Comparison of ENCODE assay signal across 1 cellular context in the genomic region with DNA sequence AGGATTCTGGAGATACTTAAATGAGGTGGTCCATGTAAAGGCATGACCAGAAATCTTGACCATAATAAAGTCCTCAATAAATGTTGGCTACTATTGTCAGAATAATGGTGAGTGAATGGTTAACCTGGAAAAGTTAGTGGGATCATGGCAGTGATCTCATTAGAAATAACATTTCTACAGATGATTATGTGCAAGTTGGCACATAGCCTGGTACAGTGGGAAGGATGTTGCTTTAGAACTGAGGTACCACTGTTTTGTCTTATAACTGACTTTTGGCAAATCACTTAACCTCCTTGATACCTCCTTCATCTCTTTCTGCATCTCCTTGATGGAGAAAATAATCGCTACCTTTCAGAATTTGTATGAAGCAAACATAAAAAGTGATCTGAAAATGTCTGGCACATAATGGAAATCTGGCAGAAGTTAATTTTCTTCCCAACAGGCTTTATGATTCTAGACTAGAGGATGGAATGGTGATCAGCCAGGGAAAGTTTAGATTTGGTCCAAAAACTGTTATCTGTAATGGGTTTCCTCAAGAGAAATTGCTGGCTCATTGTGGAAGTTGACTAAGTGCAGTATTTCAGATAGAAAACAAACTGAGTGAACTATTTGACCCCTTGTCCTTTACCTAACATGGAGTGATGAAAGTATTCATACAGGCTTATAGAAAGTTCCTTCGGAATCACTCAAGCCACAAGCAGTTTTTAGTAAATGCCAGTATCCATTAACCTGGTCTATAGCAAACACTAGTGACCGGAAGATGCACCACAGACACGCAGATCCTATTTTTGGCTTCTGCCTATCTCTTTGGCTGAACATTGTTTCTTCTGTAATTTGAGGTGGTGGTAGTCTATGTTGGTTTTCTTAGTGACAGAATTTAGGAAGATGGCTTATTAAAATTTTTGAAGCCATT.
TF ChIP-seq lines count a peak whose summit lies in the region.

No MANE protein-coding gene starts in this region.

TF ChIP-seq in GM12878, 131 proteins besides CTCF, POLR2A, EP300 and RAD21 (continued from another document):
- TF ChIP-seq, protein P1, sequence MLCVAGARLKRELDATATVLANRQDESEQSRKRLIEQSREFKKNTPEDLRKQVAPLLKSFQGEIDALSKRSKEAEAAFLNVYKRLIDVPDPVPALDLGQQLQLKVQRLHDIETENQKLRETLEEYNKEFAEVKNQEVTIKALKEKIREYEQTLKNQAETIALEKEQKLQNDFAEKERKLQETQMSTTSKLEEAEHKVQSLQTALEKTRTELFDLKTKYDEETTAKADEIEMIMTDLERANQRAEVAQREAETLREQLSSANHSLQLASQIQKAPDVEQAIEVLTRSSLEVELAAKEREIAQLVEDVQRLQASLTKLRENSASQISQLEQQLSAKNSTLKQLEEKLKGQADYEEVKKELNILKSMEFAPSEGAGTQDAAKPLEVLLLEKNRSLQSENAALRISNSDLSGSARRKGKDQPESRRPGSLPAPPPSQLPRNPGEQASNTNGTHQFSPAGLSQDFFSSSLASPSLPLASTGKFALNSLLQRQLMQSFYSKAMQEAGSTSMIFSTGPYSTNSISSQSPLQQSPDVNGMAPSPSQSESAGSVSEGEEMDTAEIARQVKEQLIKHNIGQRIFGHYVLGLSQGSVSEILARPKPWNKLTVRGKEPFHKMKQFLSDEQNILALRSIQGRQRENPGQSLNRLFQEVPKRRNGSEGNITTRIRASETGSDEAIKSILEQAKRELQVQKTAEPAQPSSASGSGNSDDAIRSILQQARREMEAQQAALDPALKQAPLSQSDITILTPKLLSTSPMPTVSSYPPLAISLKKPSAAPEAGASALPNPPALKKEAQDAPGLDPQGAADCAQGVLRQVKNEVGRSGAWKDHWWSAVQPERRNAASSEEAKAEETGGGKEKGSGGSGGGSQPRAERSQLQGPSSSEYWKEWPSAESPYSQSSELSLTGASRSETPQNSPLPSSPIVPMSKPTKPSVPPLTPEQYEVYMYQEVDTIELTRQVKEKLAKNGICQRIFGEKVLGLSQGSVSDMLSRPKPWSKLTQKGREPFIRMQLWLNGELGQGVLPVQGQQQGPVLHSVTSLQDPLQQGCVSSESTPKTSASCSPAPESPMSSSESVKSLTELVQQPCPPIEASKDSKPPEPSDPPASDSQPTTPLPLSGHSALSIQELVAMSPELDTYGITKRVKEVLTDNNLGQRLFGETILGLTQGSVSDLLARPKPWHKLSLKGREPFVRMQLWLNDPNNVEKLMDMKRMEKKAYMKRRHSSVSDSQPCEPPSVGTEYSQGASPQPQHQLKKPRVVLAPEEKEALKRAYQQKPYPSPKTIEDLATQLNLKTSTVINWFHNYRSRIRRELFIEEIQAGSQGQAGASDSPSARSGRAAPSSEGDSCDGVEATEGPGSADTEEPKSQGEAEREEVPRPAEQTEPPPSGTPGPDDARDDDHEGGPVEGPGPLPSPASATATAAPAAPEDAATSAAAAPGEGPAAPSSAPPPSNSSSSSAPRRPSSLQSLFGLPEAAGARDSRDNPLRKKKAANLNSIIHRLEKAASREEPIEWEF (IDR thresholded peaks at IDR 0.05; ENCODE audit: insufficient replicate concordance, low read depth, low read length), result no peak
- TF ChIP-seq FOXK2 (IDR thresholded peaks at IDR 0.05) (no peak), RELA (IDR thresholded peaks at IDR 0.05; ENCODE audit: borderline replicate concordance, partially characterized antibody) (no peak), ESRRA (IDR thresholded peaks at IDR 0.05; ENCODE audit: low read length) (no peak), RAD51 (IDR thresholded peaks at IDR 0.05) (no peak), STAT1 (conservative IDR thresholded peaks at IDR 0.05) (no peak), ZNF622 (IDR thresholded peaks at IDR 0.05) (no peak), ATF7 (IDR thresholded peaks at IDR 0.05; ENCODE audit: low read depth) (no peak), FOXM1 (IDR thresholded peaks at IDR 0.05; ENCODE audit: low read depth, low read length) (no peak), TCF12 (IDR thresholded peaks at IDR 0.05; ENCODE audit: low read depth, low read length) (no peak), KAT2A (conservative IDR thresholded peaks at IDR 0.05; ENCODE audit: control insufficient read depth, low read depth, low read length) (no peak), NFYA (IDR thresholded peaks at IDR 0.05; ENCODE audit: borderline replicate concordance, low read depth, low read length) (no peak), ZZZ3 (IDR thresholded peaks at IDR 0.05; ENCODE audit: control insufficient read depth, insufficient read length, low read depth) (no peak), MTA2 (IDR thresholded peaks at IDR 0.05; ENCODE audit: low read depth) (no peak)
- TF ChIP-seq, protein P2, sequence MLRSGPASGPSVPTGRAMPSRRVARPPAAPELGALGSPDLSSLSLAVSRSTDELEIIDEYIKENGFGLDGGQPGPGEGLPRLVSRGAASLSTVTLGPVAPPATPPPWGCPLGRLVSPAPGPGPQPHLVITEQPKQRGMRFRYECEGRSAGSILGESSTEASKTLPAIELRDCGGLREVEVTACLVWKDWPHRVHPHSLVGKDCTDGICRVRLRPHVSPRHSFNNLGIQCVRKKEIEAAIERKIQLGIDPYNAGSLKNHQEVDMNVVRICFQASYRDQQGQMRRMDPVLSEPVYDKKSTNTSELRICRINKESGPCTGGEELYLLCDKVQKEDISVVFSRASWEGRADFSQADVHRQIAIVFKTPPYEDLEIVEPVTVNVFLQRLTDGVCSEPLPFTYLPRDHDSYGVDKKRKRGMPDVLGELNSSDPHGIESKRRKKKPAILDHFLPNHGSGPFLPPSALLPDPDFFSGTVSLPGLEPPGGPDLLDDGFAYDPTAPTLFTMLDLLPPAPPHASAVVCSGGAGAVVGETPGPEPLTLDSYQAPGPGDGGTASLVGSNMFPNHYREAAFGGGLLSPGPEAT (IDR thresholded peaks at IDR 0.05; ENCODE audit: low read depth), result no peak
- TF ChIP-seq, protein P3, sequence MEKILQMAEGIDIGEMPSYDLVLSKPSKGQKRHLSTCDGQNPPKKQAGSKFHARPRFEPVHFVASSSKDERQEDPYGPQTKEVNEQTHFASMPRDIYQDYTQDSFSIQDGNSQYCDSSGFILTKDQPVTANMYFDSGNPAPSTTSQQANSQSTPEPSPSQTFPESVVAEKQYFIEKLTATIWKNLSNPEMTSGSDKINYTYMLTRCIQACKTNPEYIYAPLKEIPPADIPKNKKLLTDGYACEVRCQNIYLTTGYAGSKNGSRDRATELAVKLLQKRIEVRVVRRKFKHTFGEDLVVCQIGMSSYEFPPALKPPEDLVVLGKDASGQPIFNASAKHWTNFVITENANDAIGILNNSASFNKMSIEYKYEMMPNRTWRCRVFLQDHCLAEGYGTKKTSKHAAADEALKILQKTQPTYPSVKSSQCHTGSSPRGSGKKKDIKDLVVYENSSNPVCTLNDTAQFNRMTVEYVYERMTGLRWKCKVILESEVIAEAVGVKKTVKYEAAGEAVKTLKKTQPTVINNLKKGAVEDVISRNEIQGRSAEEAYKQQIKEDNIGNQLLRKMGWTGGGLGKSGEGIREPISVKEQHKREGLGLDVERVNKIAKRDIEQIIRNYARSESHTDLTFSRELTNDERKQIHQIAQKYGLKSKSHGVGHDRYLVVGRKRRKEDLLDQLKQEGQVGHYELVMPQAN (conservative IDR thresholded peaks at IDR 0.05), result no peak
TF ChIP-seq in GM12878: peak in this region for 0.
